Comparison of ENCODE assay signal across 12 cellular contexts in genomic region chr4:189912170-189912569, GRCh38. TPM values are rescaled to one million over a fixed set of nuclear protein-coding genes. Genes with fewer than 3 reads are reported as not detected.
DNase-seq lines count a peak whose midpoint lies in the region; FAIRE-seq and TF ChIP-seq lines count a peak whose summit lies in the region.
"Had no signal": no experiment of that assay in that cellular context is flagged by ENCODE, and none has a peak within 500 bp of the region (broad histone marks: within the 10 kb centered on the region; RNA-seq: fewer than 3 reads in every experiment).

No MANE protein-coding gene starts in this region.

- no peaks in the 10 kb centered on the region for H3K4me1 ChIP-seq in keratinocyte (ENCODE audit: control insufficient read depth, extremely low read depth, insufficient read depth, low read length)
- no peaks in the 10 kb centered on the region for H3K4me1 ChIP-seq in kidney (ENCODE audit: control insufficient read depth in 1 of 2, insufficient read depth in 1 of 2, low read depth in 1 of 2, low read length in 2 of 2)

- DNase-seq in BJ (ENCODE audit: low read depth) (no peak), H7 (peak; percentile 9), amniotic epithelial cell (ENCODE audit: low read depth) (peak; percentile 6), keratinocyte (ENCODE audit: low read depth, low spot score) (no peak), kidney (no peak), AG08396 (ENCODE audit: low spot score) (no peak), G401 (ENCODE audit: low spot score) (no peak), NCI-H146 treated with DMSO at 0.1 percent for 48 hours (lab: John Stamatoyannopoulos, UW; ENCODE audit: unreplicated experiment) (no peak)
- DNase-seq: NCI-H2081; OCI-M1; stimulated activated CD4-positive, alpha-beta T cell treated with anti-CD3 and anti-CD28 coated beads, Interleukin-4, amount 100 ng/mL, for 4 hours had no signal

- H3K9ac ChIP-seq in keratinocyte (ENCODE audit: control insufficient read depth, extremely low read depth, insufficient read depth, low read length): no peak overlapping the region
- H3K9ac ChIP-seq in kidney (ENCODE audit: low read length in 2 of 2): no peak overlapping the region

- no peaks in the 10 kb centered on the region for H4K20me1 ChIP-seq in keratinocyte (ENCODE audit: control insufficient read depth, extremely low read depth, insufficient read depth, low read length)

- dilution Hi-C loops in keratinocyte (cut with MboI; ENCODE audit: extremely low pct_ligation_motif_present, low sequenced_read_pairs): no loop called here

- in situ Hi-C loops in G401 (cut with HindIII; ENCODE audit: low sequenced_read_pairs): no loop called here

- H3K4me2 ChIP-seq in keratinocyte (ENCODE audit: control insufficient read depth, extremely low read depth, insufficient read depth, low read depth, low read length): no peak overlapping the region

- CTCF ChIA-PET in BJ (lab: Yijun Ruan, JAX): interaction anchor here (0.6 kb wide), 1 partner anchor 795 kb away, joined by 3 read pairs; no protein-coding TSS in a partner anchor

- H3K4me3 ChIP-seq in BJ (ENCODE audit: low read depth, low read length) (no peak overlapping the region), H7 (ENCODE audit: insufficient read depth, low read depth, low read length) (no peak overlapping the region), keratinocyte (ENCODE audit: control insufficient read depth in 2 of 3, extremely low read depth in 1 of 3, insufficient read depth in 2 of 3, low read depth in 1 of 3, low read length in 3 of 3) (no peak overlapping the region), kidney (ENCODE audit: low read length in 2 of 2) (no peak overlapping the region)
- H3K4me3 ChIP-seq: coronary artery had no signal

- H3K79me2 ChIP-seq in keratinocyte (ENCODE audit: control insufficient read depth, insufficient read depth, low read length): no peaks in the 10 kb centered on the region

- FAIRE-seq in keratinocyte (lab: Jason Lieb, UNC) (no peak), kidney (lab: Jason Lieb, UNC) (no peak)

- H3K27me3 ChIP-seq in BJ (ENCODE audit: control insufficient read depth, insufficient read depth, low read length): no peaks in the 10 kb centered on the region
- H3K27me3 ChIP-seq in H7 (ENCODE audit: control insufficient read depth, insufficient read depth, low read length): no peaks in the 10 kb centered on the region
- H3K27me3 ChIP-seq in keratinocyte (ENCODE audit: control insufficient read depth, extremely low read depth, insufficient read depth, low read length): no peaks in the 10 kb centered on the region

- H3K27ac ChIP-seq in keratinocyte (ENCODE audit: control insufficient read depth, insufficient read depth, low read length) (no peak overlapping the region), kidney (ENCODE audit: low read depth in 2 of 2, low read length in 2 of 2) (no peak overlapping the region)
- H3K27ac ChIP-seq: coronary artery had no signal

- H2AFZ ChIP-seq in keratinocyte (ENCODE audit: control insufficient read depth, low read length): no peak overlapping the region

- no peaks in the 10 kb centered on the region for H3K9me3 ChIP-seq in keratinocyte (ENCODE audit: control insufficient read depth, low read depth, low read length)
- H3K9me3 ChIP-seq in kidney (ENCODE audit: control insufficient read depth in 1 of 2, low read length in 2 of 2): no peaks in the 10 kb centered on the region

- POLR2A ChIA-PET in BJ (lab: Charles Lee): no interaction called here

- TF ChIP-seq CTCF in BJ (IDR thresholded peaks at IDR 0.05; ENCODE audit: insufficient read depth, low read depth, low read length): peak; percentile 58
- peak; percentile 16 to 54 (median 25) for TF ChIP-seq CTCF in keratinocyte (optimal IDR thresholded peaks at IDR 0.05 in 1 of 3, IDR thresholded peaks at IDR 0.05 in 1 of 3, conservative IDR thresholded peaks at IDR 0.05 in 1 of 3; ENCODE audit: extremely low read depth in 1 of 3, insufficient read depth in 2 of 3, low read length in 3 of 3)
- TF ChIP-seq CTCF in kidney (IDR thresholded peaks at IDR 0.05; ENCODE audit: borderline replicate concordance, extremely low read depth, insufficient read depth): no peak

- H3K36me3 ChIP-seq in BJ (ENCODE audit: control insufficient read depth, insufficient read depth, low read length): no peaks in the 10 kb centered on the region
- no peaks in the 10 kb centered on the region for H3K36me3 ChIP-seq in H7 (replicated peaks; ENCODE audit: control insufficient read depth, insufficient read depth, low read length)
- no peaks in the 10 kb centered on the region for H3K36me3 ChIP-seq in keratinocyte (ENCODE audit: control insufficient read depth in 2 of 2, extremely low read depth in 1 of 2, insufficient read depth in 2 of 2, low read length in 2 of 2)
- no peaks in the 10 kb centered on the region for H3K36me3 ChIP-seq in kidney (ENCODE audit: control insufficient read depth in 1 of 2, insufficient read depth in 2 of 2, low read length in 2 of 2)

- H3K9me1 ChIP-seq in keratinocyte (ENCODE audit: control insufficient read depth, extremely low read depth, insufficient read depth, low read length): no peaks in the 10 kb centered on the region

- intact Hi-C loops in kidney (cut with DNase I): no loop called here

RNA-seq across cellular contexts. Expression of gene FRG1, which starts 28.5 kb away (rescaled TPM):
- polyA plus RNA-seq in BJ (2011; rRNA removed) (7.0 and 16.3 TPM in 2 replicates), keratinocyte (10.4 to 19.8 TPM (median 18.8 TPM) in 3 replicates), kidney (ENCODE audit: insufficient read depth, low read depth, low replicate concordance) (60.6 TPM)
- 4.3 and 7.0 TPM in 2 replicates for polyA minus RNA-seq in BJ (2011; rRNA and poly(A)+ RNA removed)
- total RNA-seq in H7 (2014; rRNA removed; shearing (Covaris generic)): 19.5 and 21.4 TPM in 2 replicates
- polyA plus RNA-seq in keratinocyte (2011; ENCODE audit: low read depth): 84.6 TPM
- polyA plus RNA-seq in keratinocyte (2011; cell fraction: cytosol; rRNA removed): 16.2 and 19.8 TPM in 2 replicates
- polyA plus RNA-seq in keratinocyte (2011; cell fraction: nucleus; rRNA removed): 10.1 and 19.2 TPM in 2 replicates
- polyA plus RNA-seq in keratinocyte (2012; ENCODE audit: low replicate concordance): 33.6 and 38.2 TPM in 2 replicates
- 0.49 to 4.7 TPM (median 2.6 TPM) in 3 replicates for polyA minus RNA-seq in keratinocyte
- polyA minus RNA-seq in keratinocyte (2011; cell fraction: cytosol; rRNA and poly(A)+ RNA removed): 15.0 TPM
- 0.84 and 5.3 TPM in 2 replicates for polyA minus RNA-seq in keratinocyte (2011; cell fraction: nucleus; rRNA and poly(A)+ RNA removed)
- 43.2 TPM for total RNA-seq in kidney
- total RNA-seq in G401 (2014; rRNA removed; shearing (Covaris generic)): 37.6 and 42.1 TPM in 2 replicates

Comparison
In these comparisons a context has a peak if more than half of its experiments do, and no peak if none do; other contexts are left out.
1. DNase-seq: peak in H7 (single experiment) and amniotic epithelial cell (single experiment); none in BJ (single experiment), keratinocyte (single experiment), kidney (single experiment), AG08396 (single experiment), G401 (single experiment) and NCI-H146 treated with DMSO at 0.1 percent for 48 hours (single experiment).